ENCODE assay signal across 18 cellular contexts in the genomic region with DNA sequence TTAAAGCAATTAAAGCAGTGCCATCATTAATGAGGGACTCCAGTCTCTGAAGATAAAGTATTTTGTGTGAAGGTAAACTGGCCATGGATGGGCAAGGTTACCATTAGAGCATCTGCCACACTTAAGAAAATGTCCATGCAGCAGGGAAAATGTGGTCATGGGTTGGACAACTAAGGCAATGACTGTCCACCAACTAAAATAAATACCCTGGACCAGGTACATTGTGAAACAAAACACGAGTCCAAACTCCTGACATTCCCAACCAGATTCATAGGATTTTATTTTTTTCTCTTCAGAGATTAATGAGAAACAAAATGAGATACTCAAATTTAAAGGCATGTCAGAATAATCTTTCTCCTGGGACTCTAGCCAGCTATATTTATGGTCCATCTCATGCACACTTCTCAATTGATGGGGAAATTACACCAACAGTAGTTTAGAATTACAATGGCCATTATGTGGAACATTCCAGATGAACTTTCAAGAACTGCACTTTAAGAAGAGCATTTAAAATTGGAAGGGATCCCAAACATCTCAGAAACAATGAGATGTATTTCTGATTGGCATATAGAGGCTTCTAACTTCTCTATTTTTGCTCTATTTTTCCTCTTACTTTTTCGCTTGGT.
DNase-seq lines count a peak whose midpoint lies in the region; ATAC-seq and TF ChIP-seq lines count a peak whose summit lies in the region.
"Had no signal": no experiment of that assay in that cellular context is flagged by ENCODE, and none has a peak within 500 bp of the region (broad histone marks: within the 10 kb centered on the region; RNA-seq: fewer than 3 reads in every experiment).

No MANE protein-coding gene starts in this region.

- no peak for ATAC-seq in GM18858 (IDR thresholded peaks at IDR 0.05; ENCODE audit: unreplicated experiment)
- ATAC-seq: CD8-positive, alpha-beta T cell had no signal

- DNase-seq in NCI-H2107 treated with DMSO at 0.1 percent for 48 hours (lab: John Stamatoyannopoulos, UW; ENCODE audit: unreplicated experiment) (peak; percentile 29), NCI-H2107 (lab: John Stamatoyannopoulos, UW) (no peak), NCI-H69 (lab: John Stamatoyannopoulos, UW) (peak; percentile 29), foreskin melanocyte (peak; percentile 5)
- DNase-seq in activated CD4-positive, alpha-beta T cell treated with anti-CD3 and anti-CD28 coated beads, Interleukin-2, amount 50 U/mL, for 4 hours, result no peak
- no peak for DNase-seq in activated effector memory CD4-positive, alpha-beta T cell treated with Interleukin-2 at 50 U/mL for 16 hours
- DNase-seq: AML-193; C1 segment of cervical spinal cord; CD8-positive, alpha-beta T cell; DMS153; EL; Karpas-422; NCI-H1436 treated with DMSO at 0.1 percent for 48 hours; NCI-H1930; NCI-H510A treated with DMSO at 0.1 percent for 48 hours; NCI-H774 had no signal

- no peak; the same call in 1 of the 2 replicates for TF ChIP-seq EP300 in Ishikawa (IDR thresholded peaks at IDR 0.05; ENCODE audit: borderline replicate concordance)

- TF ChIP-seq RAD21 in Ishikawa (IDR thresholded peaks at IDR 0.05; ENCODE audit: low read depth), result no peak

TF ChIP-seq in Ishikawa, 13 proteins besides CTCF, POLR2A, EP300 and RAD21:
- TF ChIP-seq CREB1 (IDR thresholded peaks at IDR 0.05; ENCODE audit: low read depth) (no peak), YY1 (IDR thresholded peaks at IDR 0.05; ENCODE audit: low read depth) (no peak), FOXM1 (IDR thresholded peaks at IDR 0.05; ENCODE audit: borderline replicate concordance, low read depth) (no peak), NFIC (IDR thresholded peaks at IDR 0.05) (peak; percentile 63)
- TF ChIP-seq, protein P1, sequence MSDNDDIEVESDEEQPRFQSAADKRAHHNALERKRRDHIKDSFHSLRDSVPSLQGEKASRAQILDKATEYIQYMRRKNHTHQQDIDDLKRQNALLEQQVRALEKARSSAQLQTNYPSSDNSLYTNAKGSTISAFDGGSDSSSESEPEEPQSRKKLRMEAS (IDR thresholded peaks at IDR 0.05), result no peak

Comparison
In these comparisons a context has a peak if more than half of its experiments do, and no peak if none do; other contexts are left out.
1. DNase-seq: peak in NCI-H2107 treated with DMSO at 0.1 percent for 48 hours (single experiment), NCI-H69 (single experiment) and foreskin melanocyte (single experiment); none in NCI-H2107 (single experiment), activated CD4-positive, alpha-beta T cell treated with anti-CD3 and anti-CD28 coated beads, Interleukin-2, amount 50 U/mL, for 4 hours (0 of 2) and activated effector memory CD4-positive, alpha-beta T cell treated with Interleukin-2 at 50 U/mL for 16 hours (single experiment).